In genomic region chr5:55551904-55552303, GRCh38 we compare ENCODE assay signal across 19 cellular contexts.
"Had no signal": no experiment of that assay in that cellular context is flagged by ENCODE, and none has a peak within 500 bp of the region (broad histone marks: within the 10 kb centered on the region; RNA-seq: fewer than 3 reads in every experiment).

No MANE protein-coding gene starts in this region.

- H3K9ac ChIP-seq: KMS-11, SK-N-SH had no signal

- H3K4me2 ChIP-seq: KMS-11, SK-N-SH had no signal

- H3K36me3 ChIP-seq: MG63 had no signal

- DNase-seq: IMR-90, MG63, NCI-H1092, NCI-H1436, NCI-H2029, NCI-H2081 treated with DMSO at 0.1 percent for 48 hours, NCI-H226, NCI-H446, NCI-H510A, NCI-H524 treated with DMSO at 0.1 percent for 48 hours, NCI-H774, SHP77, SK-N-SH, SW 1271, T-cell had no signal

- ATAC-seq: T-cell had no signal

- H3K4me3 Mint-ChIP-seq: T-cell; T-helper 1 cell treated with Interleukin-12 subunit alpha and Interleukin-12 subunit beta and Interleukin-4 antibody, amounts not matched to agents 30 μg/mL and 1 μg/mL, for 36 hours had no signal

- H3K9me3 ChIP-seq: MG63, SK-N-SH had no signal

- H3K27ac ChIP-seq: KMS-11, RWPE1 had no signal

- H3K27me3 ChIP-seq: MG63 had no signal

- FAIRE-seq: RCC 7860 had no signal

- H3K36me3 Mint-ChIP-seq: T-cell had no signal

- H3K9me3 Mint-ChIP-seq: T-cell; T-helper 1 cell treated with Interleukin-12 subunit alpha and Interleukin-12 subunit beta and Interleukin-4 antibody, amounts not matched to agents 30 μg/mL and 1 μg/mL, for 36 hours had no signal

- H3K27ac Mint-ChIP-seq: T-cell; T-helper 1 cell treated with Interleukin-12 subunit alpha and Interleukin-12 subunit beta and Interleukin-4 antibody, amounts not matched to agents 30 μg/mL and 1 μg/mL, for 36 hours had no signal

- H3K4me3 ChIP-seq: MG63 had no signal
